8 cellular contexts compared by ENCODE assay signal in the genomic region with DNA sequence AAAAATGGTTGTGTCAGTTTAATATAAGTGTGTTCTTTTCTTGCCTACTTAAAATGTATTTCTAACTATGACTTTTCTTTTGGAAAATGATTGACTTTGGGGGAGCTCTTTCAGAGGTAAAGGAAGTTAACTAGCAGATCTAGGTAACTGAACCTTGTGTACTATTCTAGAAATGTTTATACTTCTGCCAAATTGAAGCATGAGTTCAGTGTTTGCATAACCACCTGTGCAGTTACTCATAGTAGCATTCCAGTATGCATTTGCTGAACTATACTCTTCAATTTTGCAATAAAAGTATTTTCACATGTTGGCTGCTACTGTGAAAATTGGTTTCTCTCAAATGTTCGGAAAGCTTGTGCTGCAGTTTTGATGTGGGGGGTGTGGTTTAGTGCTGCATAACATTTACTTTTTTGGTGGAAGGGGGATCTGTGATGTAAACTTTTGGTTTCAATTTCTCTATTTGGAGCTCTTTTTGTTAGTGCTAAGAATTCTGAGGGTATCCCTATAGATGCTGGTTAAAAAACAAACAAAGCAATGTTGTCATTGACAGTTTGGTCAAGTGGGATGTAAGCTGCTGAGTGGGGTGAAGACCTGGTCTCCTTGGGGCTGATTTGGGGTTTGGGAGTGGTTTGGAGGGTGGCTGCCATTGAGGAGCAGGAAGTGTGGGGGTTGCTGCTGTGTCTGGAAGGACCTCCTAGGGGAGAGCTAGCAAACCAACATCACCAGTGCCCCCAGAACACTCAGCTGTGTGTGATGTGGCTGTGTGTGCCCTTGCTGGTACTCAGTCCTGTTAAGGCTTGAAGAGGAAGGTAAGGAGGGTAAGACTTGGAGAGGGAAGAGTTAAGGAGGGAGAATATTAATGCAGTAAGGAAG.
DNase-seq lines count a peak whose midpoint lies in the region; ATAC-seq, FAIRE-seq and TF ChIP-seq lines count a peak whose summit lies in the region.

No MANE protein-coding gene starts in this region.

- BruUV-seq in mammary epithelial cell (replicated peaks; lab: Mats Ljungman, UMichigan), result no TSS peak

- CTCF ChIA-PET in mammary epithelial cell (lab: Charles Lee; ENCODE audit: low non-redundant PET), result no interaction called here

- DNase-seq in Right ventricle myocardium inferior (ENCODE audit: missing footprints), result no peak
- DNase-seq in left ventricle myocardium superior, result no peak
- DNase-seq in NCI-H226, result peak; percentile 31
- peak; percentile 41 for DNase-seq in mammary epithelial cell
- peak; percentile 24 to 37 for DNase-seq in stimulated activated naive CD8-positive, alpha-beta T cell treated with anti-CD3 and anti-CD28 coated beads, Interleukin-15, amount 100 ng/mL, for 72 hours
- DNase-seq in urothelium cell line (ENCODE audit: low spot score), result no peak
- DNase-seq in brain microvascular endothelial cell, result no peak
- DNase-seq in D721Med (ENCODE audit: insufficient read length, low spot score), result no peak

- peak overlapping the region; percentile 26 for H3K4me2 ChIP-seq in mammary epithelial cell (ENCODE audit: insufficient read depth, low read depth, low read length)

- 93% methylated on average over 1 of the region's 1 CpG for WGBS in mammary epithelial cell (ENCODE audit: low coverage, missing lambda C conversion rate)

- TF ChIP-seq CTCF in mammary epithelial cell (conservative IDR thresholded peaks at IDR 0.05 in 1 of 2, IDR thresholded peaks at IDR 0.05 in 1 of 2; ENCODE audit: extremely low read depth in 1 of 2, insufficient read depth in 1 of 2, low read depth in 1 of 2, low read length in 2 of 2), result no peak
- no peak for TF ChIP-seq CTCF in brain microvascular endothelial cell (IDR thresholded peaks at IDR 0.05; ENCODE audit: low read depth, low read length, missing control alignments)
- no peak for TF ChIP-seq CTCF in D721Med (IDR thresholded peaks at IDR 0.05; ENCODE audit: insufficient read depth, missing control alignments)

- no peak for FAIRE-seq in urothelium cell line (lab: Jason Lieb, UNC)
- FAIRE-seq in D721Med (lab: Jason Lieb, UNC), result no peak

- H3K9ac ChIP-seq in mammary epithelial cell (ENCODE audit: insufficient read depth, low read length), result no peak overlapping the region

- no peaks in the 10 kb centered on the region for H3K27me3 Mint-ChIP-seq in stimulated activated naive CD8-positive, alpha-beta T cell treated with anti-CD3 and anti-CD28 coated beads, Interleukin-15, amount 100 ng/mL, for 72 hours

- dilution Hi-C loops in mammary epithelial cell (cut with HindIII; ENCODE audit: low sequenced_read_pairs), result no loop called here

- intact Hi-C loops in Right ventricle myocardium inferior (cut with DNase I) (no loop called here), left ventricle myocardium superior (cut with micrococcal nuclease) (no loop called here), mammary epithelial cell (cut with micrococcal nuclease) (loop anchor here (10.0 kb wide), 1 partner anchor 88 kb away; no protein-coding TSS in a partner anchor)

- no peaks in the 10 kb centered on the region for H4K20me1 ChIP-seq in mammary epithelial cell (ENCODE audit: insufficient read depth, low read length)

- H3K4me1 ChIP-seq in mammary epithelial cell (ENCODE audit: insufficient read depth, low read length), result peaks cover 40% of the 10 kb centered on the region

- peak overlapping the region; percentile 89 to 94 for H3K27ac Mint-ChIP-seq in stimulated activated naive CD8-positive, alpha-beta T cell treated with anti-CD3 and anti-CD28 coated beads, Interleukin-15, amount 100 ng/mL, for 72 hours

- H3K9me3 ChIP-seq in mammary epithelial cell (replicated peaks; ENCODE audit: insufficient read depth, low read length), result no peaks in the 10 kb centered on the region

- H3K27ac ChIP-seq in mammary epithelial cell (ENCODE audit: insufficient read depth, low read depth, low read length) (no peak overlapping the region), brain microvascular endothelial cell (no peak overlapping the region)

- H3K27me3 ChIP-seq in mammary epithelial cell (ENCODE audit: insufficient read depth, low read length) (no peaks in the 10 kb centered on the region), brain microvascular endothelial cell (replicated peaks) (no peaks in the 10 kb centered on the region)

- no peak overlapping the region for H3K4me3 ChIP-seq in mammary epithelial cell (replicated peaks in 1 of 3; ENCODE audit: insufficient read depth in 1 of 3, low read depth in 2 of 3, low read length in 3 of 3)
- H3K4me3 ChIP-seq in brain microvascular endothelial cell (ENCODE audit: low read depth, low read length), result no peak overlapping the region

- in situ Hi-C loops in mammary epithelial cell (cut with MboI; ENCODE audit: low sequenced_read_pairs in 2 of 2), result no loop called here
- in situ Hi-C loops in brain microvascular endothelial cell (cut with HindIII; ENCODE audit: low pct_ligation_motif_present, low sequenced_read_pairs), result no loop called here

- peak overlapping the region; percentile 86 to 90 for H3K4me3 Mint-ChIP-seq in stimulated activated naive CD8-positive, alpha-beta T cell treated with anti-CD3 and anti-CD28 coated beads, Interleukin-15, amount 100 ng/mL, for 72 hours

- H3K36me3 ChIP-seq in mammary epithelial cell (ENCODE audit: insufficient read depth, low read length), result no peaks in the 10 kb centered on the region
- H3K36me3 ChIP-seq in brain microvascular endothelial cell (replicated peaks), result no peaks in the 10 kb centered on the region

- H2AFZ ChIP-seq in mammary epithelial cell (ENCODE audit: low read depth, low read length), result no peak overlapping the region

- peaks cover 96% of the 10 kb centered on the region for H3K79me2 ChIP-seq in mammary epithelial cell (ENCODE audit: insufficient read depth, low read length)

- H3K4me1 Mint-ChIP-seq in stimulated activated naive CD8-positive, alpha-beta T cell treated with anti-CD3 and anti-CD28 coated beads, Interleukin-15, amount 100 ng/mL, for 72 hours, result peaks cover 66% of the 10 kb centered on the region

- H3K9me3 Mint-ChIP-seq in stimulated activated naive CD8-positive, alpha-beta T cell treated with anti-CD3 and anti-CD28 coated beads, Interleukin-15, amount 100 ng/mL, for 72 hours, result peaks cover 0 to 4% of the 10 kb centered on the region in 2 donors

- ATAC-seq in Right ventricle myocardium inferior, result peak; percentile 15
- no peak for ATAC-seq in left ventricle myocardium superior
- peak; percentile 67 for ATAC-seq in stimulated activated naive CD8-positive, alpha-beta T cell treated with anti-CD3 and anti-CD28 coated beads, Interleukin-15, amount 100 ng/mL, for 72 hours

Comparison
In these comparisons a context has a peak if more than half of its experiments do, and no peak if none do; other contexts are left out.
1. DNase-seq: peak in NCI-H226 (single experiment), mammary epithelial cell (single experiment) and stimulated activated naive CD8-positive, alpha-beta T cell treated with anti-CD3 and anti-CD28 coated beads, Interleukin-15, amount 100 ng/mL, for 72 hours (2 of 2); none in Right ventricle myocardium inferior (single experiment), left ventricle myocardium superior (single experiment), urothelium cell line (single experiment), brain microvascular endothelial cell (single experiment) and D721Med (single experiment).